Comparison of ENCODE assay signal across 9 cellular contexts in genomic region chr14:64937821-64938193, GRCh38. TPM values are rescaled to one million over a fixed set of nuclear protein-coding genes. Genes with fewer than 3 reads are reported as not detected.
A peak's percentile ranks its signal among the peaks of the same experiment; 100 is the strongest.
DNase-seq lines count a peak whose midpoint lies in the region; ATAC-seq, FAIRE-seq and TF ChIP-seq lines count a peak whose summit lies in the region.
"Had no signal": no experiment of that assay in that cellular context is flagged by ENCODE, and none has a peak within 500 bp of the region (broad histone marks: within the 10 kb centered on the region; RNA-seq: fewer than 3 reads in every experiment).

No MANE protein-coding gene starts in this region.

- H3K4me2 ChIP-seq in K562 (ENCODE audit: insufficient read depth, low read length): no peak overlapping the region

- no peaks in the 10 kb centered on the region for H3K79me2 ChIP-seq in K562 (ENCODE audit: control insufficient read depth, insufficient read depth, low read length)

- no peaks in the 10 kb centered on the region for H3K9me3 ChIP-seq in K562 (replicated peaks; ENCODE audit: control insufficient read depth, insufficient read depth, low read depth, low read length)

- peaks cover 10% of the 10 kb centered on the region; the same call in 2 of the 3 replicates for H3K36me3 ChIP-seq in K562 (ENCODE audit: control insufficient read depth, insufficient read depth, low read length)

- ATAC-seq in K562: peak; percentile 56; the same call in 2 of the 3 replicates
- ATAC-seq in GM21360 (IDR thresholded peaks at IDR 0.05; ENCODE audit: unreplicated experiment): no peak
- no peak for ATAC-seq in GM19397 (IDR thresholded peaks at IDR 0.05; ENCODE audit: unreplicated experiment)
- no peak for ATAC-seq in GM18517 (IDR thresholded peaks at IDR 0.05; ENCODE audit: unreplicated experiment)

- DNase-seq in AG20443 (ENCODE audit: low spot score): peak; percentile 30
- DNase-seq in K562 (ENCODE audit: extremely low read depth in 1 of 4, low spot score in 3 of 4): peak in 2 of 4 experiments; percentile 9 to 10
- DNase-seq in medulla oblongata (ENCODE audit: extremely low spot score): peak; percentile 49
- no peak for DNase-seq in OCI-M1 (lab: John Stamatoyannopoulos, UW)

- H3K9me1 ChIP-seq in K562 (ENCODE audit: control insufficient read depth, insufficient read depth, low read length): no peaks in the 10 kb centered on the region

- H3K27me3 ChIP-seq in K562 (ENCODE audit: control insufficient read depth in 2 of 2, insufficient read depth in 2 of 2, low read length in 2 of 2): no peaks in the 10 kb centered on the region

- H4K20me1 ChIP-seq in K562 (replicated peaks; ENCODE audit: control insufficient read depth, insufficient read depth, low read length): no peaks in the 10 kb centered on the region

- no peak for FAIRE-seq in K562 (lab: Jason Lieb, UNC)
- FAIRE-seq: GM12891 had no signal

- in situ Hi-C loops in K562 (cut with MboI): no loop called here

- intact Hi-C loops in K562 (cut with micrococcal nuclease): no loop called here

- BruUV-seq in K562 (replicated peaks; lab: Mats Ljungman, UMichigan): no TSS peak

- 80% methylated on average over 1 of the region's 1 CpG for WGBS in K562 (ENCODE audit: insufficient coverage, low coverage, missing lambda C conversion rate)

- H3K9ac ChIP-seq in K562 (ENCODE audit: insufficient read depth in 1 of 2, low read depth in 2 of 2, low read length in 2 of 2): no peak overlapping the region

- no peak for TF ChIP-seq EP300 in Ishikawa (IDR thresholded peaks at IDR 0.05; ENCODE audit: borderline replicate concordance)
- no peak for TF ChIP-seq EP300 in K562 (IDR thresholded peaks at IDR 0.05; ENCODE audit: low read length)

- CTCF ChIA-PET in K562 (lab: Yijun Ruan, JAX; ENCODE audit: low intra/inter-chr PET ratio): no interaction called here

- no peak overlapping the region for H3K4me3 ChIP-seq in K562

- H3K27ac ChIP-seq in K562 (ENCODE audit: extremely low read depth, low read depth, low read length): no peak overlapping the region

- no peak overlapping the region for H2AFZ ChIP-seq in K562 (ENCODE audit: low read depth, low read length)

- no peaks in the 10 kb centered on the region; a peak in 1 of 5 replicates for H3K4me1 ChIP-seq in K562 (replicated peaks in 1 of 2; ENCODE audit: control insufficient read depth in 2 of 2, insufficient read depth in 2 of 2, low read length in 2 of 2)

- peak in 1 of 3 experiments; percentile 30; a peak in 2 of 6 replicates for TF ChIP-seq CTCF in K562 (IDR thresholded peaks at IDR 0.05 in 2 of 3, conservative IDR thresholded peaks at IDR 0.05 in 1 of 3; ENCODE audit: insufficient read depth in 2 of 3, low read depth in 1 of 3, low read length in 3 of 3)

- TF ChIP-seq RAD21 in Ishikawa (IDR thresholded peaks at IDR 0.05; ENCODE audit: low read depth) (peak; percentile 55; the same call in 1 of the 2 replicates), K562 (CRISPR knock-in tag; conservative IDR thresholded peaks at IDR 0.05 in 1 of 2, IDR thresholded peaks at IDR 0.05 in 1 of 2) (peak in 1 of 2 experiments; percentile 40; a peak in 1 of 4 replicates)

- POLR2A ChIA-PET in K562 (lab: Yijun Ruan, JAX): no interaction called here

- no peak for TF ChIP-seq POLR2A in K562 (conservative IDR thresholded peaks at IDR 0.05)

RNA-seq across cellular contexts. Expression of gene GPX2, which starts 4.7 kb away (rescaled TPM):
- total RNA-seq in K562 (2011; cell fraction: chromatin; rRNA removed; ENCODE audit: low replicate concordance): not detected in 2 replicates
- total RNA-seq in K562 (2011; cell fraction: nucleolus; rRNA removed): not detected in 2 replicates
- not detected in 2 replicates for total RNA-seq in K562 (2011; cell fraction: nucleoplasm; rRNA removed)
- not detected in 2 replicates for total RNA-seq in K562 (2014; rRNA removed)
- not detected in 2 replicates for total RNA-seq in K562 (2014; rRNA removed; fragmentation: Illumina TruSeq; extraction: Trizol)
- not detected in 2 replicates for total RNA-seq in K562 (2015; rRNA removed; fragmentation: Illumina TruSeq; extraction: Trizol)
- total RNA-seq in K562 (2021): 0.24 and 0.56 TPM in 2 replicates
- not detected in 2 replicates for polyA plus RNA-seq in K562 (2011; rRNA removed)
- polyA plus RNA-seq in K562 (2011; cell fraction: cytosol; rRNA removed): not detected in 2 replicates
- polyA plus RNA-seq in K562 (2011; cell fraction: nucleus; rRNA removed): not detected in 2 replicates
- polyA plus RNA-seq in K562 (2012): not detected in 2 replicates
- not detected in 2 replicates for polyA plus RNA-seq in K562 (2014; fragmentation: Illumina TruSeq; extraction: Trizol)
- polyA plus RNA-seq in K562 (2014; fragmentation: Nextera tagmentation; extraction: Ambion mirVana): not detected
- polyA plus RNA-seq in K562 (2014; rRNA removed): not detected in 2 replicates
- not detected in 2 replicates for polyA minus RNA-seq in K562 (2011; rRNA and poly(A)+ RNA removed)
- not detected in 2 replicates for polyA minus RNA-seq in K562 (2011; cell fraction: cytosol; rRNA and poly(A)+ RNA removed)
- polyA minus RNA-seq in K562 (2011; cell fraction: nucleus; rRNA and poly(A)+ RNA removed): not detected in 2 replicates

RNA-seq across cellular contexts. Expression of gene CHURC1, which starts 23.6 kb away (rescaled TPM):
- total RNA-seq in K562 (2011; cell fraction: chromatin; rRNA removed; ENCODE audit: low replicate concordance): 20.7 and 44.8 TPM in 2 replicates
- total RNA-seq in K562 (2011; cell fraction: nucleolus; rRNA removed): 12.2 and 14.9 TPM in 2 replicates
- total RNA-seq in K562 (2011; cell fraction: nucleoplasm; rRNA removed): 36.7 and 52.4 TPM in 2 replicates
- total RNA-seq in K562 (2014; rRNA removed): 27.3 and 29.6 TPM in 2 replicates
- 83.4 and 85.1 TPM in 2 replicates for total RNA-seq in K562 (2014; rRNA removed; fragmentation: Illumina TruSeq; extraction: Trizol)
- total RNA-seq in K562 (2015; rRNA removed; fragmentation: Illumina TruSeq; extraction: Trizol): 42.7 and 45.6 TPM in 2 replicates
- 38.7 and 44.5 TPM in 2 replicates for total RNA-seq in K562 (2021)
- 90.3 and 106 TPM in 2 replicates for polyA plus RNA-seq in K562 (2011; rRNA removed)
- polyA plus RNA-seq in K562 (2011; cell fraction: cytosol; rRNA removed): 19.7 and 50.2 TPM in 2 replicates
- polyA plus RNA-seq in K562 (2011; cell fraction: nucleus; rRNA removed): 17.4 and 27.1 TPM in 2 replicates
- polyA plus RNA-seq in K562 (2012): 24.0 and 41.3 TPM in 2 replicates
- polyA plus RNA-seq in K562 (2014; fragmentation: Illumina TruSeq; extraction: Trizol): 43.3 and 45.2 TPM in 2 replicates
- polyA plus RNA-seq in K562 (2014; fragmentation: Nextera tagmentation; extraction: Ambion mirVana): 100 to 1,000 TPM; 223 to 239 TPM
- 33.6 and 42.5 TPM in 2 replicates for polyA plus RNA-seq in K562 (2014; rRNA removed)
- polyA minus RNA-seq in K562 (2011; rRNA and poly(A)+ RNA removed): 19.0 and 19.5 TPM in 2 replicates
- polyA minus RNA-seq in K562 (2011; cell fraction: cytosol; rRNA and poly(A)+ RNA removed): 7.2 and 11.5 TPM in 2 replicates
- 11.2 and 26.0 TPM in 2 replicates for polyA minus RNA-seq in K562 (2011; cell fraction: nucleus; rRNA and poly(A)+ RNA removed)

RNA-seq across cellular contexts. Expression of gene RAB15, which starts 34.3 kb away (rescaled TPM):
- total RNA-seq in K562 (2011; cell fraction: chromatin; rRNA removed; ENCODE audit: low replicate concordance): 0.16 and 0.35 TPM in 2 replicates
- 0.17 TPM in 1 of 2 replicates, not detected in the other for total RNA-seq in K562 (2011; cell fraction: nucleolus; rRNA removed)
- total RNA-seq in K562 (2011; cell fraction: nucleoplasm; rRNA removed): 0.15 TPM in 1 of 2 replicates, not detected in the other
- total RNA-seq in K562 (2014; rRNA removed): 0.08 and 0.09 TPM in 2 replicates
- 0.13 and 0.15 TPM in 2 replicates for total RNA-seq in K562 (2014; rRNA removed; fragmentation: Illumina TruSeq; extraction: Trizol)
- total RNA-seq in K562 (2015; rRNA removed; fragmentation: Illumina TruSeq; extraction: Trizol): 0.08 and 0.14 TPM in 2 replicates
- 0.11 and 0.16 TPM in 2 replicates for total RNA-seq in K562 (2021)
- 0.05 and 0.17 TPM in 2 replicates for polyA plus RNA-seq in K562 (2011; rRNA removed)
- 0.12 and 0.31 TPM in 2 replicates for polyA plus RNA-seq in K562 (2011; cell fraction: cytosol; rRNA removed)
- 0.41 and 0.68 TPM in 2 replicates for polyA plus RNA-seq in K562 (2011; cell fraction: nucleus; rRNA removed)
- 0.49 and 0.64 TPM in 2 replicates for polyA plus RNA-seq in K562 (2012)
- 0.21 and 0.25 TPM in 2 replicates for polyA plus RNA-seq in K562 (2014; fragmentation: Illumina TruSeq; extraction: Trizol)
- polyA plus RNA-seq in K562 (2014; fragmentation: Nextera tagmentation; extraction: Ambion mirVana): not detected
- 0.30 and 0.53 TPM in 2 replicates for polyA plus RNA-seq in K562 (2014; rRNA removed)
- 0.25 TPM in 1 of 2 replicates, not detected in the other for polyA minus RNA-seq in K562 (2011; rRNA and poly(A)+ RNA removed)
- polyA minus RNA-seq in K562 (2011; cell fraction: cytosol; rRNA and poly(A)+ RNA removed): not detected in 2 replicates
- polyA minus RNA-seq in K562 (2011; cell fraction: nucleus; rRNA and poly(A)+ RNA removed): not detected in 2 replicates

RNA-seq across cellular contexts. Expression of gene FNTB, which starts 48.9 kb away (rescaled TPM):
- total RNA-seq in K562 (2011; cell fraction: chromatin; rRNA removed; ENCODE audit: low replicate concordance): 47.5 and 49.5 TPM in 2 replicates
- 29.6 and 31.0 TPM in 2 replicates for total RNA-seq in K562 (2011; cell fraction: nucleolus; rRNA removed)
- total RNA-seq in K562 (2011; cell fraction: nucleoplasm; rRNA removed): 18.6 and 28.7 TPM in 2 replicates
- total RNA-seq in K562 (2014; rRNA removed) (6.9 and 7.3 TPM in 2 replicates), K562 (2014; rRNA removed; fragmentation: Illumina TruSeq; extraction: Trizol) (8.9 and 11.7 TPM in 2 replicates), K562 (2015; rRNA removed; fragmentation: Illumina TruSeq; extraction: Trizol) (10.9 and 11.0 TPM in 2 replicates), K562 (2021) (12.2 and 13.8 TPM in 2 replicates)
- polyA plus RNA-seq in K562 (2011; rRNA removed) (16.5 and 18.5 TPM in 2 replicates), K562 (2014; fragmentation: Illumina TruSeq; extraction: Trizol) (12.1 and 15.6 TPM in 2 replicates), K562 (2014; fragmentation: Nextera tagmentation; extraction: Ambion mirVana) (10 to 100 TPM; 14.1 to 23.2 TPM), K562 (2014; rRNA removed) (10.6 and 12.9 TPM in 2 replicates)
- polyA plus RNA-seq in K562 (2011; cell fraction: cytosol; rRNA removed): 18.8 and 20.8 TPM in 2 replicates
- 31.7 and 33.9 TPM in 2 replicates for polyA plus RNA-seq in K562 (2011; cell fraction: nucleus; rRNA removed)
- polyA plus RNA-seq in K562 (2012): 10.2 and 13.4 TPM in 2 replicates
- 24.4 and 25.7 TPM in 2 replicates for polyA minus RNA-seq in K562 (2011; rRNA and poly(A)+ RNA removed)
- polyA minus RNA-seq in K562 (2011; cell fraction: cytosol; rRNA and poly(A)+ RNA removed): 13.8 and 21.2 TPM in 2 replicates
- polyA minus RNA-seq in K562 (2011; cell fraction: nucleus; rRNA and poly(A)+ RNA removed): 17.5 and 42.0 TPM in 2 replicates

RNA-seq across cellular contexts. Expression of gene SPTB, which starts 58.1 kb away (rescaled TPM):
- 29.4 and 47.6 TPM in 2 replicates for total RNA-seq in K562 (2011; cell fraction: chromatin; rRNA removed; ENCODE audit: low replicate concordance)
- 23.7 and 29.7 TPM in 2 replicates for total RNA-seq in K562 (2011; cell fraction: nucleolus; rRNA removed)
- total RNA-seq in K562 (2011; cell fraction: nucleoplasm; rRNA removed): 21.8 and 28.9 TPM in 2 replicates
- total RNA-seq in K562 (2014; rRNA removed): 32.9 and 35.4 TPM in 2 replicates
- 9.5 and 11.7 TPM in 2 replicates for total RNA-seq in K562 (2014; rRNA removed; fragmentation: Illumina TruSeq; extraction: Trizol)
- 10.1 and 11.3 TPM in 2 replicates for total RNA-seq in K562 (2015; rRNA removed; fragmentation: Illumina TruSeq; extraction: Trizol)
- total RNA-seq in K562 (2021): 40.1 and 45.9 TPM in 2 replicates
- 2.0 and 2.8 TPM in 2 replicates for polyA plus RNA-seq in K562 (2011; rRNA removed)
- 2.5 and 4.3 TPM in 2 replicates for polyA plus RNA-seq in K562 (2011; cell fraction: cytosol; rRNA removed)
- 5.0 and 12.3 TPM in 2 replicates for polyA plus RNA-seq in K562 (2011; cell fraction: nucleus; rRNA removed)
- polyA plus RNA-seq in K562 (2012): 9.6 and 21.1 TPM in 2 replicates
- 19.1 and 23.1 TPM in 2 replicates for polyA plus RNA-seq in K562 (2014; fragmentation: Illumina TruSeq; extraction: Trizol)
- polyA plus RNA-seq in K562 (2014; fragmentation: Nextera tagmentation; extraction: Ambion mirVana): under 1 TPM; 0.21 to 0.28 TPM
- 16.9 and 17.1 TPM in 2 replicates for polyA plus RNA-seq in K562 (2014; rRNA removed)
- polyA minus RNA-seq in K562 (2011; rRNA and poly(A)+ RNA removed): 3.7 and 6.3 TPM in 2 replicates
- 15.0 and 16.0 TPM in 2 replicates for polyA minus RNA-seq in K562 (2011; cell fraction: cytosol; rRNA and poly(A)+ RNA removed)
- polyA minus RNA-seq in K562 (2011; cell fraction: nucleus; rRNA and poly(A)+ RNA removed): 4.1 and 4.7 TPM in 2 replicates
